17 cellular contexts compared by ENCODE assay signal in genomic region chr15:90905306-90906180, GRCh38. TPM values are rescaled to one million over a fixed set of nuclear protein-coding genes. Genes with fewer than 3 reads are reported as not detected.
DNase-seq lines count a peak whose midpoint lies in the region; ATAC-seq and TF ChIP-seq lines count a peak whose summit lies in the region.
"Had no signal": no experiment of that assay in that cellular context is flagged by ENCODE, and none has a peak within 500 bp of the region (broad histone marks: within the 10 kb centered on the region; RNA-seq: fewer than 3 reads in every experiment).

No MANE protein-coding gene starts in this region.

- no peaks in the 10 kb centered on the region for H3K9me3 Mint-ChIP-seq in CD4-positive, alpha-beta T cell
- H3K9me3 Mint-ChIP-seq: activated naive CD4-positive, alpha-beta T cell treated with anti-CD3 and anti-CD28 coated beads, Interleukin-2, amount 50 U/mL, for 72 hours; HFFc6 had no signal

- CTCF ChIA-PET in CD4-positive, alpha-beta T cell (lab: Charles Lee) = interaction anchor here (6.2 kb wide), 1 partner anchor 27 kb away, joined by 88 read pairs; the partner anchor contains the start of genes HDDC3 and UNC45A

- H3K27ac Mint-ChIP-seq in CD4-positive, alpha-beta T cell = no peak overlapping the region
- H3K27ac Mint-ChIP-seq in T-helper 17 cell = peak overlapping the region; percentile 62
- H3K27ac Mint-ChIP-seq: HFFc6 had no signal

- H3K27me3 Mint-ChIP-seq in CD4-positive, alpha-beta T cell = no peaks in the 10 kb centered on the region
- H3K27me3 Mint-ChIP-seq in T-helper 17 cell = no peaks in the 10 kb centered on the region

- no peaks in the 10 kb centered on the region for H3K27me3 ChIP-seq in CD4-positive, alpha-beta T cell (ENCODE audit: control insufficient read depth, insufficient read depth, low read length)
- H3K27me3 ChIP-seq in lower lobe of right lung (ENCODE audit: low read depth) = no peaks in the 10 kb centered on the region
- H3K27me3 ChIP-seq: heart left ventricle, thyroid gland had no signal

- peaks cover 21% of the 10 kb centered on the region for H3K4me1 ChIP-seq in lower lobe of right lung

- peak overlapping the region; percentile 74 for H3K4me3 Mint-ChIP-seq in CD4-positive, alpha-beta T cell
- H3K4me3 Mint-ChIP-seq in T-helper 17 cell = no peak overlapping the region
- H3K4me3 Mint-ChIP-seq: HFFc6 had no signal

- DNase-seq in CD4-positive, alpha-beta T cell = no peak
- DNase-seq in T-helper 17 cell (no peak), lower lobe of right lung (peak; percentile 36), NCI-H1436 (lab: John Stamatoyannopoulos, UW) (no peak), COR-L47 (lab: John Stamatoyannopoulos, UW) (no peak)
- DNase-seq: activated CD4-positive, CD25-positive, alpha-beta regulatory T cell; GDM1; HFFc6; NCI-H187 treated with DMSO at 0.1 percent for 48 hours; NCI-H446 treated with DMSO at 0.1 percent for 48 hours; occipital lobe; SHP77; stimulated activated CD4-positive, alpha-beta T cell treated with anti-CD3 and anti-CD28 coated beads, Interleukin-4, amount 100 ng/mL, for 1 hour; thyroid gland had no signal

- H3K9me3 ChIP-seq in CD4-positive, alpha-beta T cell (ENCODE audit: control insufficient read depth, low read length) = no peaks in the 10 kb centered on the region
- H3K9me3 ChIP-seq in T-helper 17 cell (ENCODE audit: control insufficient read depth, low read length, poor library complexity, severe bottlenecking) (no peaks in the 10 kb centered on the region), lower lobe of right lung (no peaks in the 10 kb centered on the region)
- H3K9me3 ChIP-seq: heart left ventricle, thyroid gland had no signal

- intact Hi-C loops in CD4-positive, alpha-beta T cell (cut with DNase I, micrococcal nuclease) = no loop called here
- intact Hi-C loops in lower lobe of right lung (cut with DNase I) = no loop called here

- H3K36me3 Mint-ChIP-seq in CD4-positive, alpha-beta T cell (ENCODE audit: low read depth) = peaks cover 58% of the 10 kb centered on the region
- peaks cover 6% of the 10 kb centered on the region for H3K36me3 Mint-ChIP-seq in T-helper 17 cell (ENCODE audit: low read depth)

- H3K36me3 ChIP-seq in lower lobe of right lung = peaks cover 58% of the 10 kb centered on the region

- POLR2A ChIA-PET in CD4-positive, alpha-beta T cell (lab: Charles Lee) = interaction anchor here (1.0 to 7.9 kb wide), 2 partner anchors 27 to 49 kb away, joined by 3 to 232 read pairs; partner anchors contain the start of genes HDDC3, RCCD1 and UNC45A

- no peak overlapping the region for H3K27ac ChIP-seq in CD4-positive, alpha-beta T cell (ENCODE audit: low read depth, low read length)
- no peak overlapping the region for H3K27ac ChIP-seq in lower lobe of right lung
- H3K27ac ChIP-seq: thyroid gland had no signal

- H3K4me1 Mint-ChIP-seq in CD4-positive, alpha-beta T cell (ENCODE audit: low read depth) = peaks cover 34% of the 10 kb centered on the region
- H3K4me1 Mint-ChIP-seq in T-helper 17 cell = peaks cover 23% of the 10 kb centered on the region

- no peak for ATAC-seq in CD4-positive, alpha-beta T cell (ENCODE audit: poor library complexity)
- ATAC-seq in T-helper 17 cell (no peak), lower lobe of right lung (no peak)
- ATAC-seq: activated naive CD4-positive, alpha-beta T cell treated with anti-CD3 and anti-CD28 coated beads, Interleukin-2, amount 50 U/mL, for 72 hours; heart left ventricle had no signal

- H3K4me3 ChIP-seq in lower lobe of right lung = no peak overlapping the region
- H3K4me3 ChIP-seq: heart left ventricle, thyroid gland had no signal

- TF ChIP-seq CTCF in CD4-positive, alpha-beta T cell (IDR thresholded peaks at IDR 0.05) = no peak
- no peak for TF ChIP-seq CTCF in lower lobe of right lung (IDR thresholded peaks at IDR 0.05)

RNA-seq across cellular contexts. Expression of gene MAN2A2, which starts 2.4 kb away (rescaled TPM):
- 100 to 1,000 TPM; 125 to 128 TPM for total RNA-seq in CD4-positive, alpha-beta T cell
- total RNA-seq in T-helper 17 cell (100 to 1,000 TPM; 159 to 186 TPM), lower lobe of right lung (96.9 TPM)

RNA-seq across cellular contexts. Expression of gene FES, which starts 21.2 kb away (rescaled TPM):
- 1 to 10 TPM; 3.0 to 5.5 TPM for total RNA-seq in CD4-positive, alpha-beta T cell
- total RNA-seq in T-helper 17 cell = 10 to 100 TPM in 1 of 2 donors, 1 to 10 TPM in 1; 6.0 to 12.7 TPM
- 51.0 TPM for total RNA-seq in lower lobe of right lung
- total RNA-seq: M059J had no signal

RNA-seq across cellular contexts. Expression of gene HDDC3, which starts 26.8 kb away (rescaled TPM):
- total RNA-seq in CD4-positive, alpha-beta T cell = 10 to 100 TPM in 1 of 2 experiments, 1 to 10 TPM in 1; 9.9 to 10.8 TPM
- total RNA-seq in T-helper 17 cell = 10 to 100 TPM; 11.1 to 12.9 TPM
- total RNA-seq in lower lobe of right lung = 16.0 TPM

RNA-seq across cellular contexts. Expression of gene UNC45A, which starts 29.5 kb away (rescaled TPM):
- total RNA-seq in CD4-positive, alpha-beta T cell = 10 to 100 TPM; 17.6 to 18.9 TPM
- total RNA-seq in T-helper 17 cell (10 to 100 TPM; 36.9 to 38.3 TPM), lower lobe of right lung (50.4 TPM)

RNA-seq across cellular contexts. Expression of gene FURIN, which starts 37.2 kb away (rescaled TPM):
- 100 to 1,000 TPM in 1 of 2 experiments, 10 to 100 TPM in 1; 97.4 to 104 TPM for total RNA-seq in CD4-positive, alpha-beta T cell
- total RNA-seq in T-helper 17 cell (100 to 1,000 TPM; 133 to 260 TPM), lower lobe of right lung (86.5 TPM)
